14 cellular contexts compared by ENCODE assay signal in genomic region chr3:95154775-95155174, GRCh38.
DNase-seq lines count a peak whose midpoint lies in the region; ATAC-seq and TF ChIP-seq lines count a peak whose summit lies in the region.
"Had no signal": no experiment of that assay in that cellular context is flagged by ENCODE, and none has a peak within 500 bp of the region (broad histone marks: within the 10 kb centered on the region; RNA-seq: fewer than 3 reads in every experiment).

No MANE protein-coding gene starts in this region.

- TF ChIP-seq CTCF in foreskin keratinocyte (conservative IDR thresholded peaks at IDR 0.05) = no peak

- H3K27me3 ChIP-seq in SJSA1 (replicated peaks) (no peaks in the 10 kb centered on the region), foreskin keratinocyte (no peaks in the 10 kb centered on the region)
- H3K27me3 ChIP-seq: tibial artery had no signal

- H3K4me3 ChIP-seq in SJSA1 = no peak overlapping the region
- H3K4me3 ChIP-seq: tibial artery had no signal

- ATAC-seq in foreskin keratinocyte = peak; percentile 47
- ATAC-seq: activated CD4-positive, alpha-beta T cell treated with anti-CD3 and anti-CD28 coated beads for 36 hours had no signal

- H3K9me3 ChIP-seq in SJSA1 (replicated peaks) = no peaks in the 10 kb centered on the region
- H3K9me3 ChIP-seq: tibial artery had no signal

- H3K27ac ChIP-seq in SJSA1 (no peak overlapping the region), foreskin keratinocyte (no peak overlapping the region)
- H3K27ac ChIP-seq: tibial artery had no signal

- DNase-seq in COLO829 (ENCODE audit: low spot score) (peak; percentile 14), LHCN-M2 (ENCODE audit: low read depth) (peak; percentile 1), SJSA1 (ENCODE audit: low read depth in 1 of 2, low spot score in 2 of 2) (peak; percentile 31 to 32), foreskin keratinocyte (peak; percentile 60 to 85), hippocampal formation (lab: John Stamatoyannopoulos, UW) (no peak), EL (no peak)
- DNase-seq in stimulated activated CD8-positive, alpha-beta memory T cell treated with anti-CD3 and anti-CD28 coated beads, Interleukin-4, amount 100 ng/mL, for 48 hours = no peak
- DNase-seq in activated CD4-positive, alpha-beta T cell treated with anti-CD3 and anti-CD28 coated beads, Interleukin-2, amount 50 U/mL, for 48 hours = no peak
- DNase-seq: activated CD4-positive, alpha-beta T cell treated with anti-CD3 and anti-CD28 coated beads for 36 hours; amygdala; foreskin fibroblast; NCI-H1694; T-helper 1 cell; tibial artery had no signal

- no peaks in the 10 kb centered on the region for H3K36me3 ChIP-seq in SJSA1
- H3K36me3 ChIP-seq: tibial artery had no signal

- H3K4me1 ChIP-seq in SJSA1 (replicated peaks) (0 out of 2 replicates have a peak, but pooled peaks cover 3% of the 10 kb centered on the region), foreskin keratinocyte (no peaks in the 10 kb centered on the region)

Comparison
In these comparisons a context has a peak if more than half of its experiments do, and no peak if none do; other contexts are left out.
1. DNase-seq: peak in COLO829 (single experiment), LHCN-M2 (single experiment), SJSA1 (2 of 2) and foreskin keratinocyte (2 of 2); none in hippocampal formation (0 of 2), stimulated activated CD8-positive, alpha-beta memory T cell treated with anti-CD3 and anti-CD28 coated beads, Interleukin-4, amount 100 ng/mL, for 48 hours (single experiment), activated CD4-positive, alpha-beta T cell treated with anti-CD3 and anti-CD28 coated beads, Interleukin-2, amount 50 U/mL, for 48 hours (0 of 2) and EL (single experiment).